Comparison of ENCODE assay signal across 1 cellular context in the genomic region with DNA sequence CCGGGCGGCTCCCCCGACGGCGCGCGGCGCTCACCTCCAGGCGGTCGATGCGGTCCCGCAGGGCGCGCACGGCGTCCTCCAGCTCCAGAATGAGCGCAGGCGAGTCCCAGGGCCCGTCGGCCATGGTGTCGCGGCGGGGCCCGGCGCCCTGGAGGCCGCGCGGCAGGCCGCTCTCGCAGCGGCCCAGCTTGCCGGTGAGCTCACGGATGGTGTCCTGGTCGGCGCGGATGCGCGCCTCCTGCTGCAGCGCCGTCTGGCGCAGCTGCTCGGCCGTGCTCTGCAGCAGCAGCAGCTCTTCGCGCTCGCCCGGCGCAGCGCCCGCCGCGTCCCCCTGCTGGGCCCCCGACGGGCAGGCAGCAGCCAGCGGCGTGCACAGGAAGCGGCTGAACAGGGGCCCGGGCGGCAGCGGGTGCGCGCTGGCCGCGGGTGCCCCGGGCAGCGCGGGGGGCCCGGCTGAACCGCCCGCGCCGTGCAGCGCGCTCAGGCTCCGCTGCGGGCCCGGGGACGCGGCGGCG.
TF ChIP-seq lines count a peak whose summit lies in the region.

No MANE protein-coding gene starts in this region.

TF ChIP-seq in K562, 482 proteins besides CTCF, POLR2A, EP300 and RAD21 (continued from another document):
- TF ChIP-seq, protein P1, sequence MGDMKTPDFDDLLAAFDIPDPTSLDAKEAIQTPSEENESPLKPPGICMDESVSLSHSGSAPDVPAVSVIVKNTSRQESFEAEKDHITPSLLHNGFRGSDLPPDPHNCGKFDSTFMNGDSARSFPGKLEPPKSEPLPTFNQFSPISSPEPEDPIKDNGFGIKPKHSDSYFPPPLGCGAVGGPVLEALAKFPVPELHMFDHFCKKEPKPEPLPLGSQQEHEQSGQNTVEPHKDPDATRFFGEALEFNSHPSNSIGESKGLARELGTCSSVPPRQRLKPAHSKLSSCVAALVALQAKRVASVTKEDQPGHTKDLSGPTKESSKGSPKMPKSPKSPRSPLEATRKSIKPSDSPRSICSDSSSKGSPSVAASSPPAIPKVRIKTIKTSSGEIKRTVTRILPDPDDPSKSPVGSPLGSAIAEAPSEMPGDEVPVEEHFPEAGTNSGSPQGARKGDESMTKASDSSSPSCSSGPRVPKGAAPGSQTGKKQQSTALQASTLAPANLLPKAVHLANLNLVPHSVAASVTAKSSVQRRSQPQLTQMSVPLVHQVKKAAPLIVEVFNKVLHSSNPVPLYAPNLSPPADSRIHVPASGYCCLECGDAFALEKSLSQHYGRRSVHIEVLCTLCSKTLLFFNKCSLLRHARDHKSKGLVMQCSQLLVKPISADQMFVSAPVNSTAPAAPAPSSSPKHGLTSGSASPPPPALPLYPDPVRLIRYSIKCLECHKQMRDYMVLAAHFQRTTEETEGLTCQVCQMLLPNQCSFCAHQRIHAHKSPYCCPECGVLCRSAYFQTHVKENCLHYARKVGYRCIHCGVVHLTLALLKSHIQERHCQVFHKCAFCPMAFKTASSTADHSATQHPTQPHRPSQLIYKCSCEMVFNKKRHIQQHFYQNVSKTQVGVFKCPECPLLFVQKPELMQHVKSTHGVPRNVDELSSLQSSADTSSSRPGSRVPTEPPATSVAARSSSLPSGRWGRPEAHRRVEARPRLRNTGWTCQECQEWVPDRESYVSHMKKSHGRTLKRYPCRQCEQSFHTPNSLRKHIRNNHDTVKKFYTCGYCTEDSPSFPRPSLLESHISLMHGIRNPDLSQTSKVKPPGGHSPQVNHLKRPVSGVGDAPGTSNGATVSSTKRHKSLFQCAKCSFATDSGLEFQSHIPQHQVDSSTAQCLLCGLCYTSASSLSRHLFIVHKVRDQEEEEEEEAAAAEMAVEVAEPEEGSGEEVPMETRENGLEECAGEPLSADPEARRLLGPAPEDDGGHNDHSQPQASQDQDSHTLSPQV (IDR thresholded peaks at IDR 0.05): 0 out of 2 replicates have a peak, but pooled peaks have one; percentile 17
- TF ChIP-seq RB1 (IDR thresholded peaks at IDR 0.05; ENCODE audit: low read depth) (peak; percentile 35; the same call in 1 of the 2 replicates), CBX3 (IDR thresholded peaks at IDR 0.05; ENCODE audit: borderline replicate concordance in 1 of 2, low read length in 2 of 2) (no peak), NONO (IDR thresholded peaks at IDR 0.05; ENCODE audit: low read depth in 2 of 2, low read length in 1 of 2) (peak; percentile 21 to 58; a peak in 2 of 4 replicates), PRMT5 (CRISPR knock-in tag; IDR thresholded peaks at IDR 0.05) (no peak), PTBP1 (IDR thresholded peaks at IDR 0.05; ENCODE audit: low read depth, low read length) (no peak), HMGN3 (IDR thresholded peaks at IDR 0.05; ENCODE audit: borderline replicate concordance, extremely low read depth, insufficient read length, low read depth, low read length) (peak; percentile 63), NFIC (IDR thresholded peaks at IDR 0.05) (peak; percentile 37; the same call in 1 of the 2 replicates), CXXC5 (CRISPR knock-in tag; IDR thresholded peaks at IDR 0.05) (peak; percentile 43; the same call in 1 of the 2 replicates), L3MBTL2 (IDR thresholded peaks at IDR 0.05) (peak; percentile 60), NRF1 (conservative IDR thresholded peaks at IDR 0.05 in 1 of 2, IDR thresholded peaks at IDR 0.05 in 1 of 2) (peak in 1 of 2 experiments; percentile 70; a peak in 2 of 4 replicates), FIP1L1 (IDR thresholded peaks at IDR 0.05; ENCODE audit: low read depth, low read length, poor library complexity, severe bottlenecking) (peak; percentile 73), SIN3A (IDR thresholded peaks at IDR 0.05; ENCODE audit: borderline replicate concordance in 2 of 2, control insufficient read depth in 1 of 2, low read depth in 2 of 2, low read length in 2 of 2) (peak in 1 of 2 experiments; percentile 25; a peak in 1 of 4 replicates), BACH1 (tag; IDR thresholded peaks at IDR 0.05) (no peak), KDM1A (IDR thresholded peaks at IDR 0.05) (no peak), KDM5B (IDR thresholded peaks at IDR 0.05; ENCODE audit: insufficient replicate concordance, low read depth, low read length) (peak; percentile 22)
